In the genomic region with DNA sequence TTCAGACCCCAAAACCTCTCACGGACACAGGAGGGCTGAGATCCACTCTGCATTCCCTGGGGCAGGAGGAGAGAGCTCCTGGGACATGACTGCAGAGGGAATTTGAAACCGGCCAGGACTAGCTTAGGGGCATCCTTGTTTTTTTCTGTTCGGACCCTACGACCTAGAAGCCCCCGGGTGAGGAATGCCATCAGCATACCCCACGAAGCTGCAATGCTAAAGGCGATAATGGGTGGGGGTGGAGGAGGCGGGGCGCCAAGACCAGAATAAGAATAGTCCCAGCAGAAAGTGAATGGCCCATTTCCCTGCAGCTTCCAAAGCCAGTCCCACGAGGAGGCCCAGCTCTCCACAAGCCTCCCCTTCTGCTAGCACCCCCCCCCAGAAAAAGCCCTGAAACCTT, we compare ENCODE assay signal across 1 cellular context.
TF ChIP-seq lines count a peak whose summit lies in the region.

No MANE protein-coding gene starts in this region.

TF ChIP-seq in WTC11, 78 proteins besides CTCF, POLR2A, EP300 and RAD21 (continued from another document):
- TF ChIP-seq, protein P1, sequence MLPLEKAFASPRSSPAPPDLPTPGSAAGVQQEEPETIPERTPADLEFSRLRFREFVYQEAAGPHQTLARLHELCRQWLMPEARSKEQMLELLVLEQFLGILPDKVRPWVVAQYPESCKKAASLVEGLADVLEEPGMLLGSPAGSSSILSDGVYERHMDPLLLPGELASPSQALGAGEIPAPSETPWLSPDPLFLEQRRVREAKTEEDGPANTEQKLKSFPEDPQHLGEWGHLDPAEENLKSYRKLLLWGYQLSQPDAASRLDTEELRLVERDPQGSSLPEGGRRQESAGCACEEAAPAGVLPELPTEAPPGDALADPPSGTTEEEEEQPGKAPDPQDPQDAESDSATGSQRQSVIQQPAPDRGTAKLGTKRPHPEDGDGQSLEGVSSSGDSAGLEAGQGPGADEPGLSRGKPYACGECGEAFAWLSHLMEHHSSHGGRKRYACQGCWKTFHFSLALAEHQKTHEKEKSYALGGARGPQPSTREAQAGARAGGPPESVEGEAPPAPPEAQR (CRISPR knock-in tag; IDR thresholded peaks at IDR 0.05): no peak
